ENCODE assay signal across 18 cellular contexts in genomic region chr17:21537302-21537701, GRCh38.
DNase-seq lines count a peak whose midpoint lies in the region; ATAC-seq and TF ChIP-seq lines count a peak whose summit lies in the region.
"Had no signal": no experiment of that assay in that cellular context is flagged by ENCODE, and none has a peak within 500 bp of the region (broad histone marks: within the 10 kb centered on the region; RNA-seq: fewer than 3 reads in every experiment).

No MANE protein-coding gene starts in this region.

- H3K27me3 ChIP-seq in GM23248 (replicated peaks; ENCODE audit: insufficient read depth) (no peaks in the 10 kb centered on the region), adipocyte (replicated peaks; ENCODE audit: control insufficient read depth, insufficient read depth, low read length) (no peaks in the 10 kb centered on the region), endodermal cell (ENCODE audit: control insufficient read depth, insufficient read depth, low read length, poor library complexity, severe bottlenecking) (no peaks in the 10 kb centered on the region)
- H3K27me3 ChIP-seq: BLaER1 treated with 17β-estradiol and CSF1 and Interleukin-3, amounts not matched to agents 10 nM and 100 nM had no signal

- DNase-seq in GM23248, result peak; percentile 7
- DNase-seq in adipocyte (ENCODE audit: low read depth), result no peak
- DNase-seq in endodermal cell, result no peak
- DNase-seq in activated CD4-positive, alpha-beta T cell treated with anti-CD3 and anti-CD28 coated beads for 1 hour, result no peak
- no peak for DNase-seq in HFFc6
- no peak for DNase-seq in stimulated activated naive CD8-positive, alpha-beta T cell treated with anti-CD3 and anti-CD28 coated beads, Interleukin-15, Interleukin-2, amounts not matched to agents 100 U/mL and 50 U/mL, for 24 hours
- DNase-seq: 8988T; AML-193; Caco-2; Calu3; CD4-positive, alpha-beta T cell; CD8-positive, alpha-beta T cell; DMS79 treated with DMSO at 0.1 percent for 48 hours; GDM1 had no signal

- H4K20me1 ChIP-seq in GM23248 (ENCODE audit: insufficient read depth), result peaks cover 13% of the 10 kb centered on the region; the same call in 1 of the 2 replicates

- H3K9ac ChIP-seq in GM23248 (no peak overlapping the region), adipocyte (ENCODE audit: low read length) (no peak overlapping the region), endodermal cell (ENCODE audit: extremely low read depth, low read length, poor library complexity, severe bottlenecking) (no peak overlapping the region)
- H3K9ac ChIP-seq: BLaER1 treated with 17β-estradiol and CSF1 and Interleukin-3, amounts not matched to agents 10 nM and 100 nM had no signal

- H3K9me2 ChIP-seq in GM23248 (ENCODE audit: insufficient read depth), result no peaks in the 10 kb centered on the region

- TF ChIP-seq CTCF in endodermal cell (conservative IDR thresholded peaks at IDR 0.05) (no peak), HFFc6 (IDR thresholded peaks at IDR 0.05) (no peak)

- no peak overlapping the region for H3K4me2 ChIP-seq in GM23248 (ENCODE audit: unreplicated experiment)
- H3K4me2 ChIP-seq: BLaER1 treated with 17β-estradiol and CSF1 and Interleukin-3, amounts not matched to agents 10 nM and 100 nM had no signal

- H3F3A ChIP-seq in GM23248 (ENCODE audit: insufficient read depth), result peaks cover 23% of the 10 kb centered on the region

- in situ Hi-C loops in GM23248 (cut with MboI), result no loop called here

- H3K9me3 ChIP-seq in GM23248 (ENCODE audit: low read depth) (peaks cover 4% of the 10 kb centered on the region), adipocyte (ENCODE audit: control insufficient read depth, low read length) (peaks cover 21% of the 10 kb centered on the region), endodermal cell (ENCODE audit: control insufficient read depth, low read length) (peaks cover 37% of the 10 kb centered on the region)

- H3K27ac ChIP-seq in GM23248 (no peak overlapping the region), endodermal cell (ENCODE audit: low read depth, low read length) (no peak overlapping the region)
- H3K27ac ChIP-seq: BLaER1 treated with 17β-estradiol and CSF1 and Interleukin-3, amounts not matched to agents 10 nM and 100 nM; C4-2B had no signal

- no peaks in the 10 kb centered on the region for H3K27me3 Mint-ChIP-seq in endodermal cell (ENCODE audit: insufficient read depth)
- no peaks in the 10 kb centered on the region; the same call in 1 of the 2 replicates for H3K27me3 Mint-ChIP-seq in HFFc6 (ENCODE audit: insufficient read depth)
- H3K27me3 Mint-ChIP-seq: B cell; CD4-positive, alpha-beta T cell had no signal

- H3K4me1 ChIP-seq in GM23248 (ENCODE audit: insufficient read depth) (no peaks in the 10 kb centered on the region), adipocyte (ENCODE audit: control insufficient read depth, insufficient read depth, low read length) (peaks cover 10% of the 10 kb centered on the region), endodermal cell (ENCODE audit: control insufficient read depth, insufficient read depth, low read length) (peaks cover 5% of the 10 kb centered on the region)
- H3K4me1 ChIP-seq: Caco-2 had no signal

- H3K36me3 ChIP-seq in GM23248 (ENCODE audit: low read depth), result peaks cover 24% of the 10 kb centered on the region; the same call in 1 of the 2 replicates
- peaks cover 32% of the 10 kb centered on the region for H3K36me3 ChIP-seq in adipocyte (ENCODE audit: control insufficient read depth, insufficient read depth, low read length, severe bottlenecking)
- peaks cover 52% of the 10 kb centered on the region for H3K36me3 ChIP-seq in endodermal cell (ENCODE audit: control insufficient read depth, insufficient read depth, low read length)

- H2AFZ ChIP-seq in GM23248, result no peak overlapping the region

- peaks cover 53% of the 10 kb centered on the region for H3K36me3 Mint-ChIP-seq in endodermal cell (ENCODE audit: low read depth)
- peaks cover 46% of the 10 kb centered on the region for H3K36me3 Mint-ChIP-seq in HFFc6 (ENCODE audit: low read depth)

- no peak overlapping the region for H3K4me3 ChIP-seq in GM23248
- H3K4me3 ChIP-seq in adipocyte (ENCODE audit: low read length), result peak overlapping the region; percentile 26
- H3K4me3 ChIP-seq in endodermal cell (ENCODE audit: low read length), result peak overlapping the region; percentile 41
- H3K4me3 ChIP-seq: BLaER1 treated with 17β-estradiol and CSF1 and Interleukin-3, amounts not matched to agents 10 nM and 100 nM; GM12878 had no signal

- H3K4me3 Mint-ChIP-seq in endodermal cell (no peak overlapping the region), HFFc6 (no peak overlapping the region)
- H3K4me3 Mint-ChIP-seq: B cell; CD4-positive, alpha-beta T cell; CD8-positive, alpha-beta T cell had no signal

- no peak for ATAC-seq in stimulated activated naive CD8-positive, alpha-beta T cell treated with anti-CD3 and anti-CD28 coated beads, Interleukin-15, Interleukin-2, amounts not matched to agents 100 U/mL and 50 U/mL, for 24 hours
- ATAC-seq: CD8-positive, alpha-beta T cell; GM12878 had no signal

- peaks cover 77% of the 10 kb centered on the region for H3K79me2 ChIP-seq in GM23248 (ENCODE audit: insufficient read depth)

- 55 to 56% methylated on average over 2 of the region's 2 CpGs for WGBS in GM23248 (ENCODE audit: low coverage in 1 of 2, low lambda C conversion rate in 2 of 2, missing lambda C conversion rate in 2 of 2), 2 experiments
- WGBS in endodermal cell (ENCODE audit: insufficient coverage in 1 of 2, insufficient read length in 1 of 2), 2 experiments, result 100% methylated on average over 1 of the region's 2 CpGs; no CpG with 5 or more reads in 1 of the 2 experiments

- no peak overlapping the region for H3K27ac Mint-ChIP-seq in endodermal cell
- H3K27ac Mint-ChIP-seq in HFFc6, result no peak overlapping the region
- H3K27ac Mint-ChIP-seq: B cell; CD4-positive, alpha-beta T cell; CD8-positive, alpha-beta T cell had no signal

- H3K9me3 Mint-ChIP-seq in endodermal cell (peaks cover 26% of the 10 kb centered on the region), HFFc6 (peaks cover 27% of the 10 kb centered on the region)

- peaks cover 6% of the 10 kb centered on the region for H3K4me1 Mint-ChIP-seq in endodermal cell
- peaks cover 25% of the 10 kb centered on the region for H3K4me1 Mint-ChIP-seq in HFFc6 (ENCODE audit: low read depth)
- H3K4me1 Mint-ChIP-seq: B cell had no signal
